Comparison of ENCODE assay signal across 6 cellular contexts in the genomic region with DNA sequence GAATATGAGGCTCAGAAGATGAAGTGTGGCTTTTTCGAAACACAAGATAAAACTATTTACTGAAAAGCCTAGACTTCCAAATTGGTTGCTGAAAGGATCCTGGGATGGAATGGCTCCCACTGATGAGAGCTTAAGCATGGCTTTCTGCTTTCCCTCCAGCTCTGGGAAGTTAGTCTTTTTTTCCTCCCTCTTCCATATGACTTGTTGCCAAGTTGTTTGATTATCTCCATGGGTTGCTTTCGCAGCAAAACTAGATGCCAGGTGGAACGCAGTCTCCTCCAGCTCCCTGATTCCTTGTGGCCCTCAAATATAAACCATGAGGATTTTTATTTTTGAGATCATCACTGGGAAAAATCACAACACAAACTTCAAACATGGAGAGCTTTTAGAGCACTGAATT.
"Had no signal": no experiment of that assay in that cellular context is flagged by ENCODE, and none has a peak within 500 bp of the region (broad histone marks: within the 10 kb centered on the region; RNA-seq: fewer than 3 reads in every experiment).

No MANE protein-coding gene starts in this region.

- H3K27ac ChIP-seq: HL-60, KMS-11 had no signal

- ATAC-seq: HepG2, K562 had no signal

- H3K4me3 ChIP-seq: K562 had no signal

- DNase-seq: KBM-7, KG1 had no signal

- H3K4me2 ChIP-seq: KMS-11 had no signal

- H3K9ac ChIP-seq: KMS-11 had no signal
